ENCODE assay signal across 1 cellular context in genomic region chrX:22520128-22520828, GRCh38.
TF ChIP-seq lines count a peak whose summit lies in the region.

No MANE protein-coding gene starts in this region.

TF ChIP-seq in SK-N-SH, 30 proteins besides CTCF, POLR2A, EP300 and RAD21 (continued from another document):
- no peak for TF ChIP-seq YY1 (IDR thresholded peaks at IDR 0.05; ENCODE audit: low read depth)
- no peak for TF ChIP-seq FOXJ3 (CRISPR knock-in tag; IDR thresholded peaks at IDR 0.05)
- no peak for TF ChIP-seq FOSL2 (IDR thresholded peaks at IDR 0.05; ENCODE audit: borderline replicate concordance, low read depth)
- no peak for TF ChIP-seq GABPA (IDR thresholded peaks at IDR 0.05; ENCODE audit: low read depth)
- TF ChIP-seq TEAD4 (IDR thresholded peaks at IDR 0.05; ENCODE audit: borderline replicate concordance, insufficient read depth), result no peak
TF ChIP-seq in SK-N-SH: peak in this region for 0.
